8 cellular contexts compared by ENCODE assay signal in the genomic region with DNA sequence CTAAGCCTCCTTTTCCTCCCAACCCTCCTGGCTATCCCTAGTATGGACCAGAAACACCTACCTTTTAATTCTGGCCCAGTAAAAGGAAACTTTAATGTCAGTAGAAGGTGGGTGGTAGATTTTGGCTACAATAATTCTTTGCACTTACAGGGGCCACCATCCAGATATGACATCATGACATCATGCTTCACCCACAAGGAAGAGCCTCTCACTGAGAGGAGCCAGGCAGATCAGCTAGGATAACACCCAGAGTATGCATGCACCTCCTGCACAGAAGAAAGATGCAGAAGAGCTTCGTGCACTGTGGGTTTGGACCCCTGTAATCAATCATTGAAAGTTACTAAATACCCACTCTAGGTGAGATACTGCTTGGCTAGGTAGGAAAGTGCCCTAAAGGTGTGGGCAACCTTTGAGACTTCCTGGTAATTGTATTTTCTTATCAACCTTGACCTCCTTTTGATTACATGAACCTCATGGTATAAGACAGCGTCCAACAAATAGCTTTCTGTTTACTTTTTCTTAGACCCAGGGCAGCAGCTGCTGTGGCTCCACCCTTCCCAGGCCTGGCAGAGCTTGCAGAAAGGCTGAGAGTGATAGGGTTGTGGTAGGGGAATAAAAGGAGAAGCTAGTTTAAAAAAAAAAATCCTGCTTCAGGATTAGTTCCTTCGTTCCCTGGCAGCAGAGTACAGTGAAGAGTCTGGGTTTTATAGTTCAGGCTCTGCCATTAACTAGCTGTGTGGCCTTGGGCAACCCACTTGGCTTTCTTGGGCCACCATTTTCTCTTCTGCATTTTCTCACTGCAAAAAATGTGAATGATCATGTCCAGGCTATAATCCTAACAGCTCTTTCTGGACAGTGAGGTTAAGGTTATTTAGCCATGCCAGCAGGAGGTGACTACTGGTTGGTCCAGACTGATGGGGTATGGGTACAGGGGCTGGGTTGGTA. TPM values are rescaled to one million over a fixed set of nuclear protein-coding genes. Genes with fewer than 3 reads are reported as not detected.
DNase-seq lines count a peak whose midpoint lies in the region; ATAC-seq lines count a peak whose summit lies in the region.

No MANE protein-coding gene starts in this region.

- H4K91ac ChIP-seq in mesenchymal stem cell (ENCODE audit: low read length) = no peak overlapping the region

- H2BK5ac ChIP-seq in mesenchymal stem cell (ENCODE audit: low read depth, low read length, poor library complexity, severe bottlenecking) = no peak overlapping the region

- peaks cover 8 to 25% of the 10 kb centered on the region in 2 experiments for H3K36me3 ChIP-seq in mesenchymal stem cell (ENCODE audit: control insufficient read depth in 1 of 2, insufficient read depth in 2 of 2, low read depth in 1 of 2, low read length in 2 of 2)
- H3K36me3 ChIP-seq in HAP-1 (replicated peaks) = no peaks in the 10 kb centered on the region

- no peak overlapping the region for H2AFZ ChIP-seq in mesenchymal stem cell (ENCODE audit: low read depth, low read length)

- peak overlapping the region; percentile 78 for H3K4me3 Mint-ChIP-seq in activated CD8-positive, alpha-beta T cell treated with anti-CD3 and anti-CD28 coated beads, Interleukin-2, amount 10 ng/mL, durations not matched to agents 7 days and 5 days

- peak overlapping the region in 1 of 2 experiments; percentile 60 for H2BK12ac ChIP-seq in mesenchymal stem cell (ENCODE audit: low read length in 2 of 2)

- no peak overlapping the region for H4K8ac ChIP-seq in mesenchymal stem cell (ENCODE audit: low read length)

- no peak overlapping the region for H2BK120ac ChIP-seq in mesenchymal stem cell (ENCODE audit: low read depth, low read length)

- H2AK5ac ChIP-seq in mesenchymal stem cell (ENCODE audit: low read length, severe bottlenecking) = peak overlapping the region; percentile 64

- peak; percentile 57 for DNase-seq in Ammon's horn (ENCODE audit: low spot score)
- DNase-seq in Kasumi-1 (lab: John Stamatoyannopoulos, UW) = peak; percentile 56 to 65
- no peak for DNase-seq in activated CD8-positive, alpha-beta T cell treated with anti-CD3 and anti-CD28 coated beads, Interleukin-2, amount 10 ng/mL, durations not matched to agents 7 days and 5 days
- DNase-seq in mesenchymal stem cell = no peak
- DNase-seq in HAP-1 (ENCODE audit: low spot score in 2 of 2) = no peak
- DNase-seq in SKM-1 (lab: John Stamatoyannopoulos, UW; ENCODE audit: unreplicated experiment) = no peak
- no peak for DNase-seq in anterior cingulate cortex (lab: John Stamatoyannopoulos, UW)

- H3K4me2 ChIP-seq in mesenchymal stem cell (ENCODE audit: low read length, poor library complexity, severe bottlenecking) = no peak overlapping the region

- H3K9me3 ChIP-seq in mesenchymal stem cell (ENCODE audit: control insufficient read depth, low read length) (no peaks in the 10 kb centered on the region), HAP-1 (no peaks in the 10 kb centered on the region)

- H3K4me1 Mint-ChIP-seq in activated CD8-positive, alpha-beta T cell treated with anti-CD3 and anti-CD28 coated beads, Interleukin-2, amount 10 ng/mL, durations not matched to agents 7 days and 5 days (ENCODE audit: low read depth) = peaks cover 82% of the 10 kb centered on the region

- H3K9me3 Mint-ChIP-seq in activated CD8-positive, alpha-beta T cell treated with anti-CD3 and anti-CD28 coated beads, Interleukin-2, amount 10 ng/mL, durations not matched to agents 7 days and 5 days (ENCODE audit: insufficient read depth) = no peaks in the 10 kb centered on the region

- 87% methylated on average over 2 of the region's 3 CpGs for WGBS in mesenchymal stem cell

- peak overlapping the region in 1 of 2 experiments; percentile 7 for H3K18ac ChIP-seq in mesenchymal stem cell (ENCODE audit: low read depth in 1 of 2, low read length in 2 of 2)

- H3K27me3 ChIP-seq in mesenchymal stem cell (ENCODE audit: control insufficient read depth in 1 of 2, insufficient read depth in 1 of 2, low read length in 2 of 2) (no peaks in the 10 kb centered on the region), HAP-1 (ENCODE audit: low read depth) (no peaks in the 10 kb centered on the region)

- peaks cover 34% of the 10 kb centered on the region for H3K4me1 ChIP-seq in mesenchymal stem cell (ENCODE audit: control insufficient read depth, insufficient read depth, low read depth, low read length)
- peaks cover 27% of the 10 kb centered on the region for H3K4me1 ChIP-seq in HAP-1

- H3K27me3 Mint-ChIP-seq in activated CD8-positive, alpha-beta T cell treated with anti-CD3 and anti-CD28 coated beads, Interleukin-2, amount 10 ng/mL, durations not matched to agents 7 days and 5 days (ENCODE audit: low read depth) = no peaks in the 10 kb centered on the region

- peak overlapping the region; percentile 97 for H3K27ac Mint-ChIP-seq in activated CD8-positive, alpha-beta T cell treated with anti-CD3 and anti-CD28 coated beads, Interleukin-2, amount 10 ng/mL, durations not matched to agents 7 days and 5 days

- POLR2A ChIA-PET in activated CD8-positive, alpha-beta T cell treated with anti-CD3 and anti-CD28 coated beads, Interleukin-2, amount 10 ng/mL, durations not matched to agents 7 days and 5 days (lab: Charles Lee) = interaction anchor here (0.5 to 3.8 kb wide), 9 partner anchors 8 to 1187 kb away, joined by 3 to 26 read pairs (median 17); partner anchors contain the start of genes FMNL1, HDAC5 and HEXIM1

- peak overlapping the region in 1 of 2 experiments; percentile 44 for H3K23ac ChIP-seq in mesenchymal stem cell (ENCODE audit: low read length in 2 of 2)

- H3K27ac ChIP-seq in mesenchymal stem cell (ENCODE audit: low read length, poor library complexity, severe bottlenecking) = peak overlapping the region; percentile 44

- in situ Hi-C loops in HAP-1 (cut with MboI; ENCODE audit: low sequenced_read_pairs) = no loop called here

- no peaks in the 10 kb centered on the region for H3K79me1 ChIP-seq in mesenchymal stem cell (replicated peaks; ENCODE audit: low read length, poor library complexity, severe bottlenecking)

- H3K9ac ChIP-seq in mesenchymal stem cell (ENCODE audit: low read length) = no peak overlapping the region

- H3K36me3 Mint-ChIP-seq in activated CD8-positive, alpha-beta T cell treated with anti-CD3 and anti-CD28 coated beads, Interleukin-2, amount 10 ng/mL, durations not matched to agents 7 days and 5 days (ENCODE audit: low read depth) = peaks cover 70% of the 10 kb centered on the region

- H2BK15ac ChIP-seq in mesenchymal stem cell (ENCODE audit: low read depth, poor library complexity, severe bottlenecking) = no peak overlapping the region

- H3K14ac ChIP-seq in mesenchymal stem cell (ENCODE audit: low read length in 2 of 2) = no peak overlapping the region

- no peak for ATAC-seq in activated CD8-positive, alpha-beta T cell treated with anti-CD3 and anti-CD28 coated beads, Interleukin-2, amount 10 ng/mL, durations not matched to agents 7 days and 5 days
- no peak for ATAC-seq in GM21515 (IDR thresholded peaks at IDR 0.05; ENCODE audit: unreplicated experiment)

- peak overlapping the region in 1 of 2 experiments; percentile 23 for H3K4me3 ChIP-seq in mesenchymal stem cell (ENCODE audit: insufficient read depth in 1 of 2, low read depth in 1 of 2, low read length in 2 of 2)
- no peak overlapping the region for H3K4me3 ChIP-seq in HAP-1

- CTCF ChIA-PET in activated CD8-positive, alpha-beta T cell treated with anti-CD3 and anti-CD28 coated beads, Interleukin-2, amount 10 ng/mL, durations not matched to agents 7 days and 5 days (lab: Charles Lee) = interaction anchor here (0.8 to 9.6 kb wide), 14 partner anchors 8 to 176 kb away, joined by 3 to 86 read pairs (median 14); partner anchors contain the start of genes ACBD4 and FMNL1

- H3K4ac ChIP-seq in mesenchymal stem cell (ENCODE audit: low read depth in 1 of 2, low read length in 2 of 2) = no peak overlapping the region

RNA-seq across cellular contexts. Expression of gene MAP3K14, which starts 6.2 kb away (rescaled TPM):
- total RNA-seq in activated CD8-positive, alpha-beta T cell treated with anti-CD3 and anti-CD28 coated beads, Interleukin-2, amount 10 ng/mL, durations not matched to agents 7 days and 5 days = 10 to 100 TPM; 17.5 to 23.8 TPM
- polyA plus RNA-seq in mesenchymal stem cell (2013, experiment 1 of 2) = 1.1 TPM
- 1.4 TPM for polyA plus RNA-seq in mesenchymal stem cell (2013, experiment 2 of 2)

RNA-seq across cellular contexts. Expression of gene SPATA32, which starts 48.8 kb away (rescaled TPM):
- total RNA-seq in activated CD8-positive, alpha-beta T cell treated with anti-CD3 and anti-CD28 coated beads, Interleukin-2, amount 10 ng/mL, durations not matched to agents 7 days and 5 days = under 1 TPM; 0.52 to 0.55 TPM
- polyA plus RNA-seq in mesenchymal stem cell (2013, experiment 1 of 2) = not detected
- polyA plus RNA-seq in mesenchymal stem cell (2013, experiment 2 of 2) = not detected

Comparison
In these comparisons a context has a peak if more than half of its experiments do, and no peak if none do; other contexts are left out.
1. DNase-seq: peak in Ammon's horn (single experiment) and Kasumi-1 (2 of 2); none in activated CD8-positive, alpha-beta T cell treated with anti-CD3 and anti-CD28 coated beads, Interleukin-2, amount 10 ng/mL, durations not matched to agents 7 days and 5 days (single experiment), mesenchymal stem cell (single experiment), HAP-1 (0 of 2), SKM-1 (single experiment) and anterior cingulate cortex (0 of 58).